8 cellular contexts compared by ENCODE assay signal in the genomic region with DNA sequence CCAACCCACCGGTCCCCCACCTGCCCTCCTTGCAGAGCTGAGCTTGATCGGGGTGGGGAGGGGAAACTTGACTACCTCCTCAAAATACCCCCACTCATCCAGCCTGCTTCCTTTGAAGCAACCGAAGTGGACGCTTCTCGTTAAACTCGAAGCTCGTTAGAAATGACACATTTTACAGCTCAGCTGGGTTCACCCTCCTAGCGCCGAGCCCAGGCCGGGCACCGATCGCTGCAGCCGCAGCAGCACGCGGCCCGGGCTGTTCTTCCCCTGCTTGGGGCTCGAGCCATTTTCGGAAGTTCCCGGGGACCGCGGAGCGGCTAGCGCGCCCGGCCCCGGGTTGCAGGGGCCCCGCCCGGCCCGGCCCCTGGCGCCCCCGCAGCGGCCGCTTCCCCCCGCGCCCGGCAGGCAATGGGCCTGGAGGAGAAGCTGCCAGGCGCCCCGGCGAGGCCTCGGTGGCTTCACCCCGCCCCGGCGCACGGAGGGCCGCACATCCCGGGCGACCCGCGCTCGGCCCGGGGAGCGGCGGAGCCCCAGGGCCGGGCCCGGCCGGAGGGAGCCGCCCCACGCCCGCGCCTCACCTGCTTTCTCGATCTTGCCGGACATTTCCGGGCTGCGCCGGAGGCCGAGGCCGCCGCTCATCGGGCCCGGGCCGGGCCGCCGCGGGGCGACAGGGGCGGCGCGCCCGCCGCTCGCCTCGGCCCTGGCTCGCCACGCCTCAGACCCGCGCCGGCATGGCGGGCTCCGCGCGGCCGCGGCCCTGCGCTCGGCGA. TPM values are rescaled to one million over a fixed set of nuclear protein-coding genes. Genes with fewer than 3 reads are reported as not detected.
DNase-seq lines count a peak whose midpoint lies in the region; ATAC-seq and TF ChIP-seq lines count a peak whose summit lies in the region.

No MANE protein-coding gene starts in this region.

- H3K4me1 Mint-ChIP-seq in activated naive CD4-positive, alpha-beta T cell treated with anti-CD3 and anti-CD28 coated beads, Interleukin-2, amount 10 ng/mL, durations not matched to agents 7 days and 5 days, result peaks cover 67% of the 10 kb centered on the region

- H3K36me3 ChIP-seq in DOHH2 (ENCODE audit: control insufficient read depth, low read length) (peaks cover 42% of the 10 kb centered on the region), parathyroid adenoma (ENCODE audit: control insufficient read depth, insufficient read depth, low read length) (no peaks in the 10 kb centered on the region)

- peak overlapping the region; percentile 92 for H3K4me3 ChIP-seq in DOHH2 (ENCODE audit: low read length)
- H3K4me3 ChIP-seq in parathyroid adenoma (ENCODE audit: low read depth, low read length), result peak overlapping the region; percentile 61

- H3K79me2 ChIP-seq in DOHH2 (ENCODE audit: control insufficient read depth, low read length) (peaks cover 50% of the 10 kb centered on the region), parathyroid adenoma (peaks cover 23% of the 10 kb centered on the region)

- H3K9me3 ChIP-seq in DOHH2 (ENCODE audit: control insufficient read depth, insufficient read depth, low read length) (no peaks in the 10 kb centered on the region), parathyroid adenoma (ENCODE audit: control insufficient read depth, low read length) (no peaks in the 10 kb centered on the region)

- peak overlapping the region; percentile 77 for H3K4me2 ChIP-seq in DOHH2 (ENCODE audit: low read length)
- H3K4me2 ChIP-seq in parathyroid adenoma (ENCODE audit: low read length), result peak overlapping the region; percentile 92

- ATAC-seq in GM21737 (IDR thresholded peaks at IDR 0.05; ENCODE audit: unreplicated experiment) (peak; percentile 21), Right ventricle myocardium superior (ENCODE audit: poor library complexity) (peak; percentile 54), HG03378 (IDR thresholded peaks at IDR 0.05; ENCODE audit: unreplicated experiment) (no peak)

- peak overlapping the region; percentile 96 for H3K27ac ChIP-seq in DOHH2 (ENCODE audit: low read depth, low read length)
- H3K27ac ChIP-seq in parathyroid adenoma, result peak overlapping the region; percentile 49

- H3K27me3 ChIP-seq in DOHH2 (ENCODE audit: control insufficient read depth, low read length), result no peaks in the 10 kb centered on the region
- H3K27me3 ChIP-seq in parathyroid adenoma (ENCODE audit: control insufficient read depth, insufficient read depth, low read length), result no peaks in the 10 kb centered on the region

- no peaks in the 10 kb centered on the region for H3K9me3 Mint-ChIP-seq in activated naive CD4-positive, alpha-beta T cell treated with anti-CD3 and anti-CD28 coated beads, Interleukin-2, amount 10 ng/mL, durations not matched to agents 7 days and 5 days

- H3K27me3 Mint-ChIP-seq in activated naive CD4-positive, alpha-beta T cell treated with anti-CD3 and anti-CD28 coated beads, Interleukin-2, amount 10 ng/mL, durations not matched to agents 7 days and 5 days, result no peaks in the 10 kb centered on the region

- TF ChIP-seq CTCF in DOHH2 (IDR thresholded peaks at IDR 0.05; ENCODE audit: low read depth, low read length, poor library complexity, severe bottlenecking) (no peak), parathyroid adenoma (IDR thresholded peaks at IDR 0.05) (no peak)

- no peaks in the 10 kb centered on the region for H3K9me2 ChIP-seq in DOHH2 (replicated peaks; ENCODE audit: control insufficient read depth, low read length)

- peak overlapping the region; percentile 88 for H3K4me3 Mint-ChIP-seq in activated naive CD4-positive, alpha-beta T cell treated with anti-CD3 and anti-CD28 coated beads, Interleukin-2, amount 10 ng/mL, durations not matched to agents 7 days and 5 days

- DNase-seq in NCI-H69 (lab: John Stamatoyannopoulos, UW) (peak; percentile 75), Right ventricle myocardium superior (peak; percentile 69), NAMALWA (ENCODE audit: low spot score) (no peak)
- peak; percentile 64 for DNase-seq in activated naive CD4-positive, alpha-beta T cell treated with anti-CD3 and anti-CD28 coated beads, Interleukin-2, amount 10 ng/mL, durations not matched to agents 7 days and 5 days

- peaks cover 80% of the 10 kb centered on the region for H3K4me1 ChIP-seq in DOHH2 (ENCODE audit: control insufficient read depth, low read length)
- no peaks in the 10 kb centered on the region for H3K4me1 ChIP-seq in parathyroid adenoma

- H3K9ac ChIP-seq in parathyroid adenoma, result no peak overlapping the region

- CTCF ChIA-PET in activated naive CD4-positive, alpha-beta T cell treated with anti-CD3 and anti-CD28 coated beads, Interleukin-2, amount 10 ng/mL, durations not matched to agents 7 days and 5 days (lab: Charles Lee), result interaction anchor here (0.8 to 9.3 kb wide), 22 partner anchors 8 to 389 kb away, joined by 3 to 148 read pairs (median 4); no protein-coding TSS in a partner anchor

- peaks cover 31% of the 10 kb centered on the region for H3K36me3 Mint-ChIP-seq in activated naive CD4-positive, alpha-beta T cell treated with anti-CD3 and anti-CD28 coated beads, Interleukin-2, amount 10 ng/mL, durations not matched to agents 7 days and 5 days

- intact Hi-C loops in Right ventricle myocardium superior (cut with DNase I), result loop anchor here (5.0 kb wide), 1 partner anchor 132 kb away; no protein-coding TSS in a partner anchor

- H3K27ac Mint-ChIP-seq in activated naive CD4-positive, alpha-beta T cell treated with anti-CD3 and anti-CD28 coated beads, Interleukin-2, amount 10 ng/mL, durations not matched to agents 7 days and 5 days, result peak overlapping the region; percentile 87

- H2AFZ ChIP-seq in parathyroid adenoma, result peak overlapping the region; percentile 56

- 0 out of 2 replicates have a peak, but pooled peaks cover 4% of the 10 kb centered on the region for H4K20me1 ChIP-seq in DOHH2 (ENCODE audit: control insufficient read depth, insufficient read depth, low read depth, low read length)

- peaks cover 11% of the 10 kb centered on the region for H3F3A ChIP-seq in DOHH2 (ENCODE audit: control insufficient read depth, insufficient read depth)

RNA-seq across cellular contexts. Expression of gene RAPGEF1, which starts 0.5 kb away (rescaled TPM):
- 119 TPM for total RNA-seq in Right ventricle myocardium superior
